In the genomic region with DNA sequence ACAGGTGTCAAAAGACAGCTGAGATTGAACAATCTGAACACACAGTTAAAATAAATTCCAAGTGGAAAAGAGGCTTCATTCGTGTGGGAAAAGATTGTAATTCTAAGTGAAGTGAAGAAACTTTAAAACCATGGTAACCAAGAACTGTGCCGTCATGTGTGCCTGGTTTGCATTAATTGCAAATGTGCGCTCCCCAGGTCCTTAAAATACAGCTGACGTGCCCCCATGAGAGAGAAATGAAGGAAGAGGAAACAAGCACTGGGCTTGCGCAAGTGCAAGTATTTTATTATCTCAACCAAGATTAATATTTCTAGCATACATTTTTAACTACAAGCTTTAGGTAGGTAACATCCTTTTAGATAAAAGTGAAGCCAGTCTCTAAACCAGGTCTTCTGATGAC, we compare ENCODE assay signal across 35 cellular contexts.
"Had no signal": no experiment of that assay in that cellular context is flagged by ENCODE, and none has a peak within 500 bp of the region (broad histone marks: within the 10 kb centered on the region; RNA-seq: fewer than 3 reads in every experiment).

No MANE protein-coding gene starts in this region.

- H3K4me1 Mint-ChIP-seq: activated CD4-positive, alpha-beta memory T cell treated with anti-CD3 and anti-CD28 coated beads, Interleukin-2, amount 10 ng/mL, durations not matched to agents 7 days and 5 days; activated CD8-positive, alpha-beta memory T cell treated with anti-CD3 and anti-CD28 coated beads, Interleukin-2, amount 10 ng/mL, durations not matched to agents 7 days and 5 days; activated naive CD4-positive, alpha-beta T cell treated with anti-CD3 and anti-CD28 coated beads, Interleukin-2, amount 10 ng/mL, durations not matched to agents 7 days and 5 days; activated naive CD8-positive, alpha-beta T cell treated with anti-CD3 and anti-CD28 coated beads, Interleukin-2, amount 50 U/mL, for 24 hours had no signal

- H3K4me3 Mint-ChIP-seq: activated CD4-positive, alpha-beta memory T cell treated with anti-CD3 and anti-CD28 coated beads, Interleukin-2, amount 10 ng/mL, durations not matched to agents 7 days and 5 days; activated CD8-positive, alpha-beta memory T cell treated with anti-CD3 and anti-CD28 coated beads, Interleukin-2, amount 10 ng/mL, durations not matched to agents 7 days and 5 days; activated naive CD4-positive, alpha-beta T cell treated with anti-CD3 and anti-CD28 coated beads, Interleukin-2, amount 10 ng/mL, durations not matched to agents 7 days and 5 days; activated naive CD8-positive, alpha-beta T cell; activated naive CD8-positive, alpha-beta T cell treated with anti-CD3 and anti-CD28 coated beads, Interleukin-2, amount 50 U/mL, for 24 hours had no signal

- H3K4me3 ChIP-seq: cardiac muscle cell, MG63, PC-9 had no signal

- H2AFZ ChIP-seq: PC-9 had no signal

- H3K27me3 Mint-ChIP-seq: activated CD4-positive, alpha-beta memory T cell treated with anti-CD3 and anti-CD28 coated beads, Interleukin-2, amount 10 ng/mL, durations not matched to agents 7 days and 5 days; activated CD8-positive, alpha-beta memory T cell treated with anti-CD3 and anti-CD28 coated beads, Interleukin-2, amount 10 ng/mL, durations not matched to agents 7 days and 5 days; activated naive CD4-positive, alpha-beta T cell treated with anti-CD3 and anti-CD28 coated beads, Interleukin-2, amount 10 ng/mL, durations not matched to agents 7 days and 5 days; activated naive CD8-positive, alpha-beta T cell treated with anti-CD3 and anti-CD28 coated beads, Interleukin-2, amount 50 U/mL, for 24 hours had no signal

- H3K27ac Mint-ChIP-seq: activated CD4-positive, alpha-beta memory T cell treated with anti-CD3 and anti-CD28 coated beads, Interleukin-2, amount 10 ng/mL, durations not matched to agents 7 days and 5 days; activated CD8-positive, alpha-beta memory T cell treated with anti-CD3 and anti-CD28 coated beads, Interleukin-2, amount 10 ng/mL, durations not matched to agents 7 days and 5 days; activated naive CD4-positive, alpha-beta T cell treated with anti-CD3 and anti-CD28 coated beads, Interleukin-2, amount 10 ng/mL, durations not matched to agents 7 days and 5 days; activated naive CD8-positive, alpha-beta T cell; activated naive CD8-positive, alpha-beta T cell treated with anti-CD3 and anti-CD28 coated beads, Interleukin-2, amount 50 U/mL, for 24 hours had no signal

- ATAC-seq: activated CD8-positive, alpha-beta memory T cell treated with anti-CD3 and anti-CD28 coated beads, Interleukin-2, amount 10 ng/mL, durations not matched to agents 7 days and 5 days; activated naive CD8-positive, alpha-beta T cell treated with anti-CD3 and anti-CD28 coated beads, Interleukin-2, amount 50 U/mL, for 24 hours; Right ventricle myocardium inferior had no signal

- H3K9me3 ChIP-seq: MG63 had no signal

- H3K36me3 Mint-ChIP-seq: activated CD8-positive, alpha-beta memory T cell treated with anti-CD3 and anti-CD28 coated beads, Interleukin-2, amount 10 ng/mL, durations not matched to agents 7 days and 5 days; activated naive CD4-positive, alpha-beta T cell treated with anti-CD3 and anti-CD28 coated beads, Interleukin-2, amount 10 ng/mL, durations not matched to agents 7 days and 5 days; activated naive CD8-positive, alpha-beta T cell had no signal

- DNase-seq: activated CD4-positive, alpha-beta memory T cell treated with anti-CD3 and anti-CD28 coated beads, Interleukin-2, amount 10 ng/mL, durations not matched to agents 7 days and 5 days; activated CD4-positive, alpha-beta T cell treated with anti-CD3 and anti-CD28 coated beads for 1 hour; activated CD4-positive, alpha-beta T cell treated with anti-CD3 and anti-CD28 coated beads for 48 hours; activated CD4-positive, CD25-positive, alpha-beta regulatory T cell; activated CD8-positive, alpha-beta memory T cell treated with anti-CD3 and anti-CD28 coated beads for 24 hours; activated CD8-positive, alpha-beta memory T cell treated with anti-CD3 and anti-CD28 coated beads, Interleukin-2, amount 10 ng/mL, durations not matched to agents 7 days and 5 days; activated CD8-positive, alpha-beta memory T cell treated with anti-CD3 and anti-CD28 coated beads, Interleukin-2, amount 50 U/mL, for 48 hours; activated effector memory CD4-positive, alpha-beta T cell treated with Interleukin-2 at 50 U/mL for 16 hours; activated naive CD4-positive, alpha-beta T cell treated with anti-CD3 and anti-CD28 coated beads, Interleukin-2, amount 10 ng/mL, durations not matched to agents 7 days and 5 days; activated naive CD8-positive, alpha-beta T cell treated with anti-CD3 and anti-CD28 coated beads, Interleukin-2, amount 50 U/mL, for 24 hours; activated T-cell treated with anti-CD3 and anti-CD28 coated beads, Interleukin-2, amount 50 U/mL, for 48 hours; amniotic stem cell; aorta; Kasumi-1; KBM-7; MG63; NCI-H1048; NCI-H1436 treated with DMSO at 0.1 percent for 48 hours; NCI-H1694 treated with DMSO at 0.1 percent for 48 hours; NCI-H2029 treated with DMSO at 0.1 percent for 48 hours; NCI-H2107; NCI-H2171; NCI-H510A; NCI-H526; NCI-H748 treated with DMSO at 0.1 percent for 48 hours; NK-92 treated with Interleukin-12 subunit alpha and Interleukin-12 subunit beta, amount 100 ng/mL, for 24 hours; PC-9; SIG-M5; SW 1271; T1000; WERI-Rb-1 had no signal

- H3K27me3 ChIP-seq: cardiac muscle cell, MG63 had no signal

- H3K9me3 Mint-ChIP-seq: activated CD4-positive, alpha-beta memory T cell treated with anti-CD3 and anti-CD28 coated beads, Interleukin-2, amount 10 ng/mL, durations not matched to agents 7 days and 5 days; activated naive CD4-positive, alpha-beta T cell treated with anti-CD3 and anti-CD28 coated beads, Interleukin-2, amount 10 ng/mL, durations not matched to agents 7 days and 5 days; activated naive CD8-positive, alpha-beta T cell treated with anti-CD3 and anti-CD28 coated beads, Interleukin-2, amount 50 U/mL, for 24 hours had no signal

- H3K4me2 ChIP-seq: PC-9 had no signal

- H3K27ac ChIP-seq: cardiac muscle cell, PC-9, RWPE1, WERI-Rb-1 had no signal

- H3K36me3 ChIP-seq: cardiac muscle cell, MG63, WERI-Rb-1 had no signal
